8 cellular contexts compared by ENCODE assay signal in the genomic region with DNA sequence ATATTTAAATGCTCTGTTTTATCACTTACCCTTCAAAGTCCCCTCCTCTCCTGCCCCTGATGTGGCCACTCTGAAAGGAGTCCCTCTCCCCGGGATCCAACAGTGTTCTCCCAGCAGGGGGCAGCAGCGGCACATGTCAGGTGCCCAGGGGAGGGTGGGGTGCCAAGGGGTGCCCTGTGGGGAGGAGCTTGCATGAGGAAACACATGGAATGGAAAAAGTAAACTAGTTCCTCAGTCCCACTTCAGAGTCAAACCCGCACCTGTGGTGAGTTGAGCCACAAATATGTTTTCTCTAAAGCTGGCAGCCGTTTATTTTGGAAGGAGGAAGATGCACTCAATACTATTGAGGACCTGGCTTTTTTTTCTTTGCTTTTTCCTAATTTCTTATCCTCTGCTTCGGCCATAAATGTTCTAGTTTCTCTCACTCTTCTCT. TPM values are rescaled to one million over a fixed set of nuclear protein-coding genes. Genes with fewer than 3 reads are reported as not detected.
A peak's percentile ranks its signal among the peaks of the same experiment; 100 is the strongest.
DNase-seq lines count a peak whose midpoint lies in the region; ATAC-seq and TF ChIP-seq lines count a peak whose summit lies in the region.

No MANE protein-coding gene starts in this region.

- POLR2A ChIA-PET in activated B cell treated with CpG ODN at 0.5 μM for 24 hours (lab: Charles Lee), result interaction anchor here (1.1 to 5.9 kb wide), 12 partner anchors 23 to 332 kb away, joined by 3 to 52 read pairs (median 7); a partner anchor contains a TSS

- no peak for TF ChIP-seq POLR2A in GM18505 (IDR thresholded peaks at IDR 0.05; ENCODE audit: borderline replicate concordance, extremely low read depth, insufficient read depth, insufficient read length)

- CTCF ChIA-PET in activated B cell treated with CpG ODN at 0.5 μM for 24 hours (lab: Charles Lee), result interaction anchor here (0.6 to 11.7 kb wide), 28 partner anchors 9 to 578 kb away, joined by 3 to 258 read pairs (median 4); a partner anchor contains a TSS

- DNase-seq in NCI-H345 treated with DMSO at 0.1 percent for 48 hours (lab: John Stamatoyannopoulos, UW; ENCODE audit: unreplicated experiment) (peak; percentile 75), activated B cell treated with CpG ODN at 0.5 μM for 24 hours (peak; percentile 89), T47D (ENCODE audit: low read depth in 1 of 2, low spot score in 1 of 2) (peak; percentile 94 to 96), inferior parietal cortex (ENCODE audit: extremely low spot score) (peak; percentile 82)
- peak; percentile 88 to 96 for DNase-seq in stimulated activated CD4-positive, alpha-beta T cell treated with anti-CD3 and anti-CD28 coated beads, Interleukin-1b, Interleukin-23, amount 100 ng/mL, for 1 hour (ENCODE audit: low read depth in 2 of 2)

- no peaks in the 10 kb centered on the region for H3K27me3 Mint-ChIP-seq in activated B cell treated with CpG ODN at 0.5 μM for 24 hours

- intact Hi-C loops in activated B cell treated with CpG ODN at 0.5 μM for 24 hours (cut with micrococcal nuclease), result loop anchor here (1.0 to 2.0 kb wide), 8 partner anchors 23 to 361 kb away; a partner anchor contains a TSS

- peak; percentile 52 for TF ChIP-seq CTCF in activated B cell treated with CpG ODN at 0.5 μM for 24 hours (IDR thresholded peaks at IDR 0.05)

- no peaks in the 10 kb centered on the region for H3K36me3 Mint-ChIP-seq in activated B cell treated with CpG ODN at 0.5 μM for 24 hours (ENCODE audit: low read depth)

- in situ Hi-C loops in T47D (cut with HindIII; ENCODE audit: low pct_unique_long_range_greater_than_20kb, low sequenced_read_pairs), result no loop called here

- peak overlapping the region; percentile 52 for H3K4me3 Mint-ChIP-seq in activated B cell treated with CpG ODN at 0.5 μM for 24 hours

- H3K27ac Mint-ChIP-seq in activated B cell treated with CpG ODN at 0.5 μM for 24 hours, result peak overlapping the region; percentile 69

- no peaks in the 10 kb centered on the region for H3K9me3 Mint-ChIP-seq in activated B cell treated with CpG ODN at 0.5 μM for 24 hours

- ATAC-seq in GM18505 (IDR thresholded peaks at IDR 0.05; ENCODE audit: unreplicated experiment), result peak; percentile 80
- ATAC-seq in HG03159 (IDR thresholded peaks at IDR 0.05; ENCODE audit: unreplicated experiment), result peak; percentile 70
- peak; percentile 96 for ATAC-seq in activated B cell treated with CpG ODN at 0.5 μM for 24 hours (ENCODE audit: low read depth)
- ATAC-seq in GM19452 (IDR thresholded peaks at IDR 0.05; ENCODE audit: unreplicated experiment), result no peak

- H3K4me1 Mint-ChIP-seq in activated B cell treated with CpG ODN at 0.5 μM for 24 hours, result peaks cover 20% of the 10 kb centered on the region

RNA-seq across cellular contexts. Expression of a gene that starts 30.1 kb away (rescaled TPM):
- 88.5 and 92.4 TPM in 2 replicates for total RNA-seq in activated B cell treated with CpG ODN at 0.5 μM for 24 hours

RNA-seq across cellular contexts. Expression of a gene that starts 40.9 kb away (rescaled TPM):
- total RNA-seq in activated B cell treated with CpG ODN at 0.5 μM for 24 hours, result 5.7 and 6.5 TPM in 2 replicates

RNA-seq across cellular contexts. Expression of a gene that starts 41.0 kb away (rescaled TPM):
- total RNA-seq in activated B cell treated with CpG ODN at 0.5 μM for 24 hours, result 14.1 and 14.3 TPM in 2 replicates
